8 cellular contexts compared by ENCODE assay signal in genomic region chr17:81918333-81918669, GRCh38. TPM values are rescaled to one million over a fixed set of nuclear protein-coding genes. Genes with fewer than 3 reads are reported as not detected.
A peak's percentile ranks its signal among the peaks of the same experiment; 100 is the strongest.
DNase-seq lines count a peak whose midpoint lies in the region; ATAC-seq, FAIRE-seq and TF ChIP-seq lines count a peak whose summit lies in the region.
"Not testable (repeated sequence)": the region's sequence is repeated elsewhere in the genome, so short reads cannot be mapped to it uniquely, and the experiment has no call there.

No MANE protein-coding gene starts in this region.

- H3K27ac ChIP-seq in cingulate gyrus (ENCODE audit: low read depth, low read length) (peak overlapping the region; percentile 6), layer of hippocampus (ENCODE audit: low read depth, low read length) (peak overlapping the region; percentile 57)

- H3K9me3 Mint-ChIP-seq in IgD-negative memory B cell; activated CD4-positive, alpha-beta T cell treated with anti-CD3 and anti-CD28 coated beads, Interleukin-2, amount 10 ng/mL, durations not matched to agents 24 days and 14 days; progenitor cell of endocrine pancreas (ENCODE audit: low read depth): not testable (repeated sequence)

- peak; percentile 30 for FAIRE-seq in urothelium cell line (lab: Jason Lieb, UNC)

- H3K27me3 ChIP-seq in layer of hippocampus (ENCODE audit: control insufficient read depth, insufficient read depth, low read length): not testable (repeated sequence)

- H3K36me3 Mint-ChIP-seq in IgD-negative memory B cell: not testable (repeated sequence)
- peaks cover 38% of the 10 kb centered on the region for H3K36me3 Mint-ChIP-seq in activated CD4-positive, alpha-beta T cell treated with anti-CD3 and anti-CD28 coated beads, Interleukin-2, amount 10 ng/mL, durations not matched to agents 24 days and 14 days (ENCODE audit: low read depth)
- H3K36me3 Mint-ChIP-seq in progenitor cell of endocrine pancreas (ENCODE audit: insufficient read depth): peaks cover 12% of the 10 kb centered on the region

- H3K4me1 Mint-ChIP-seq in IgD-negative memory B cell: peaks cover 13 to 18% (median 14%) of the 10 kb centered on the region in 3 donors
- peaks cover 34% of the 10 kb centered on the region for H3K4me1 Mint-ChIP-seq in activated CD4-positive, alpha-beta T cell treated with anti-CD3 and anti-CD28 coated beads, Interleukin-2, amount 10 ng/mL, durations not matched to agents 24 days and 14 days
- H3K4me1 Mint-ChIP-seq in progenitor cell of endocrine pancreas (ENCODE audit: low read depth): peaks cover 21% of the 10 kb centered on the region

- ATAC-seq in GM19025 (IDR thresholded peaks at IDR 0.05; ENCODE audit: low read depth, unreplicated experiment) (peak; percentile 24), HG02840 (IDR thresholded peaks at IDR 0.05; ENCODE audit: low FRiP score, unreplicated experiment) (peak; percentile 20)

- intact Hi-C loops in activated CD4-positive, alpha-beta T cell treated with anti-CD3 and anti-CD28 coated beads, Interleukin-2, amount 10 ng/mL, durations not matched to agents 24 days and 14 days (cut with micrococcal nuclease): not testable (repeated sequence)

- DNase-seq in activated CD4-positive, alpha-beta T cell treated with anti-CD3 and anti-CD28 coated beads, Interleukin-2, amount 10 ng/mL, durations not matched to agents 24 days and 14 days; progenitor cell of endocrine pancreas (ENCODE audit: low spot score, unreplicated experiment); urothelium cell line (ENCODE audit: low spot score): not testable (repeated sequence)

- TF ChIP-seq CTCF in progenitor cell of endocrine pancreas (IDR thresholded peaks at IDR 0.05; ENCODE audit: unreplicated experiment): not testable (repeated sequence)

- peak overlapping the region; percentile 85 to 96 (median 91) for H3K4me3 Mint-ChIP-seq in IgD-negative memory B cell
- peak overlapping the region; percentile 86 for H3K4me3 Mint-ChIP-seq in activated CD4-positive, alpha-beta T cell treated with anti-CD3 and anti-CD28 coated beads, Interleukin-2, amount 10 ng/mL, durations not matched to agents 24 days and 14 days
- peak overlapping the region; percentile 77 for H3K4me3 Mint-ChIP-seq in progenitor cell of endocrine pancreas (ENCODE audit: low read depth)

- H3K27ac Mint-ChIP-seq in IgD-negative memory B cell (peak overlapping the region; percentile 43 to 84 (median 59)), progenitor cell of endocrine pancreas (peak overlapping the region; percentile 85)
- peak overlapping the region; percentile 80 for H3K27ac Mint-ChIP-seq in activated CD4-positive, alpha-beta T cell treated with anti-CD3 and anti-CD28 coated beads, Interleukin-2, amount 10 ng/mL, durations not matched to agents 24 days and 14 days

- not testable (repeated sequence) for H3K27me3 Mint-ChIP-seq in IgD-negative memory B cell; activated CD4-positive, alpha-beta T cell treated with anti-CD3 and anti-CD28 coated beads, Interleukin-2, amount 10 ng/mL, durations not matched to agents 24 days and 14 days; progenitor cell of endocrine pancreas

RNA-seq across cellular contexts. Expression of gene SIRT7, which starts 0.3 kb away (rescaled TPM):
- polyA plus RNA-seq in IgD-negative memory B cell: 31.6 TPM
- total RNA-seq in activated CD4-positive, alpha-beta T cell treated with anti-CD3 and anti-CD28 coated beads, Interleukin-2, amount 10 ng/mL, durations not matched to agents 24 days and 14 days: 54.9 and 58.2 TPM in 2 replicates
- 32.4 and 34.0 TPM in 2 replicates for total RNA-seq in progenitor cell of endocrine pancreas

RNA-seq across cellular contexts. Expression of gene PCYT2, which starts 7.1 kb away (rescaled TPM):
- 20.0 TPM for polyA plus RNA-seq in IgD-negative memory B cell
- 43.0 and 46.5 TPM in 2 replicates for total RNA-seq in activated CD4-positive, alpha-beta T cell treated with anti-CD3 and anti-CD28 coated beads, Interleukin-2, amount 10 ng/mL, durations not matched to agents 24 days and 14 days
- total RNA-seq in progenitor cell of endocrine pancreas: 93.2 and 95.2 TPM in 2 replicates

RNA-seq across cellular contexts. Expression of gene MAFG, which starts 9.2 kb away (rescaled TPM):
- polyA plus RNA-seq in IgD-negative memory B cell: 1.6 TPM
- total RNA-seq in activated CD4-positive, alpha-beta T cell treated with anti-CD3 and anti-CD28 coated beads, Interleukin-2, amount 10 ng/mL, durations not matched to agents 24 days and 14 days: 32.5 and 33.3 TPM in 2 replicates
- 29.5 and 30.2 TPM in 2 replicates for total RNA-seq in progenitor cell of endocrine pancreas

RNA-seq across cellular contexts. Expression of gene NPB, which starts 16.3 kb away (rescaled TPM):
- polyA plus RNA-seq in IgD-negative memory B cell: not detected
- total RNA-seq in activated CD4-positive, alpha-beta T cell treated with anti-CD3 and anti-CD28 coated beads, Interleukin-2, amount 10 ng/mL, durations not matched to agents 24 days and 14 days: 0.30 and 0.40 TPM in 2 replicates
- 0.78 and 1.7 TPM in 2 replicates for total RNA-seq in progenitor cell of endocrine pancreas

RNA-seq across cellular contexts. Expression of gene PYCR1, which starts 18.8 kb away (rescaled TPM):
- 3.6 TPM for polyA plus RNA-seq in IgD-negative memory B cell
- total RNA-seq in activated CD4-positive, alpha-beta T cell treated with anti-CD3 and anti-CD28 coated beads, Interleukin-2, amount 10 ng/mL, durations not matched to agents 24 days and 14 days: 136 and 138 TPM in 2 replicates
- 65.0 and 65.6 TPM in 2 replicates for total RNA-seq in progenitor cell of endocrine pancreas
